ENCODE assay signal across 21 cellular contexts in the genomic region with DNA sequence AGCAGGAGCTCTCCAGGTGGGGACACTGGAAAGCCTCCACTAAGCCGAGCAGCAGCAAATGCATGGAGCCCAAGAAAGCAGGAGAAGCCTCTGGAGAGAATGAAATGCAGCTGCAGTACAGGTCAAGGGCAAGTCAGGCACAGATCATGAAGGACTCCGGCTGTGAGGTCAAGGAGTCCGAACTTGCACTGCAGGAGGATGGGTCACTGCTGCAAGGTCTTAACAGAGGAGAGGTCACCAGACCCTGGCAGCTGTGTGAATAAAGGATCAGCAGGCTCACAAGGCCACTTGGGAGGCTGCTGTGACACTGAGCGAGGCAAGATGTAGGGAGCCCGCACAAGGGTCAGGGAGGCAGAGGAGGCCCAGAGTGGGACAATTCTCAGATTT. TPM values are rescaled to one million over a fixed set of nuclear protein-coding genes. Genes with fewer than 3 reads are reported as not detected.
A peak's percentile ranks its signal among the peaks of the same experiment; 100 is the strongest.
DNase-seq lines count a peak whose midpoint lies in the region; ATAC-seq, FAIRE-seq and TF ChIP-seq lines count a peak whose summit lies in the region.
"Had no signal": no experiment of that assay in that cellular context is flagged by ENCODE, and none has a peak within 500 bp of the region (broad histone marks: within the 10 kb centered on the region; RNA-seq: fewer than 3 reads in every experiment).

No MANE protein-coding gene starts in this region.

- no peak overlapping the region for H3K27ac Mint-ChIP-seq in progenitor cell of endocrine pancreas
- H3K27ac Mint-ChIP-seq: B cell, H9, HFFc6 had no signal

- H3K4me1 Mint-ChIP-seq in progenitor cell of endocrine pancreas (ENCODE audit: low read depth): no peaks in the 10 kb centered on the region
- H3K4me1 Mint-ChIP-seq: B cell, CD14-positive monocyte, H9 had no signal

- no peaks in the 10 kb centered on the region for H3K4me1 ChIP-seq in right atrium auricular region
- H3K4me1 ChIP-seq: A549, Peyer's patch had no signal

- intact Hi-C loops in Right ventricle myocardium inferior (cut with DNase I): no loop called here

- no peak overlapping the region for H3K4me3 Mint-ChIP-seq in progenitor cell of endocrine pancreas (ENCODE audit: low read depth)
- H3K4me3 Mint-ChIP-seq: B cell, CD14-positive monocyte, H9, HFFc6 had no signal

- DNase-seq in right atrium auricular region (ENCODE audit: low spot score) (peak; percentile 49), Right ventricle myocardium inferior (ENCODE audit: missing footprints) (no peak), islet precursor cell (peak; percentile 45), progenitor cell of endocrine pancreas (ENCODE audit: low spot score, unreplicated experiment) (peak; percentile 3), urothelium cell line (ENCODE audit: low spot score) (no peak), H4 (ENCODE audit: low spot score) (no peak)
- DNase-seq: H9, HFFc6, Kasumi-1, NCI-H1694, NCI-H2081, NCI-H2171, NCI-H345, NCI-H524 treated with DMSO at 0.1 percent for 48 hours, NCI-H82 had no signal

- ATAC-seq in Right ventricle myocardium inferior: no peak
- no peak for ATAC-seq in HG02571 (IDR thresholded peaks at IDR 0.05; ENCODE audit: unreplicated experiment)
- ATAC-seq: A549 had no signal

- no peak overlapping the region for H3K27ac ChIP-seq in right atrium auricular region
- H3K27ac ChIP-seq: A549, Peyer's patch had no signal

- no peaks in the 10 kb centered on the region for H3K36me3 Mint-ChIP-seq in progenitor cell of endocrine pancreas (ENCODE audit: insufficient read depth)
- H3K36me3 Mint-ChIP-seq: CD14-positive monocyte had no signal

- no peaks in the 10 kb centered on the region for H3K36me3 ChIP-seq in right atrium auricular region
- H3K36me3 ChIP-seq: Peyer's patch had no signal

- TF ChIP-seq CTCF in right atrium auricular region (IDR thresholded peaks at IDR 0.05) (no peak), progenitor cell of endocrine pancreas (IDR thresholded peaks at IDR 0.05; ENCODE audit: unreplicated experiment) (no peak)

- H3K9me3 ChIP-seq in right atrium auricular region: no peaks in the 10 kb centered on the region
- H3K9me3 ChIP-seq: A549, Peyer's patch had no signal

- no peaks in the 10 kb centered on the region for H3K27me3 Mint-ChIP-seq in progenitor cell of endocrine pancreas
- H3K27me3 Mint-ChIP-seq: B cell had no signal

- H3K27me3 ChIP-seq in right atrium auricular region: no peaks in the 10 kb centered on the region
- H3K27me3 ChIP-seq: Peyer's patch had no signal

- H3K9me3 Mint-ChIP-seq in progenitor cell of endocrine pancreas (ENCODE audit: low read depth): no peaks in the 10 kb centered on the region
- H3K9me3 Mint-ChIP-seq: CD14-positive monocyte, H9, HFFc6 had no signal

- FAIRE-seq in urothelium cell line (lab: Jason Lieb, UNC): no peak
- FAIRE-seq: A549, D721Med had no signal

- H3K4me3 ChIP-seq in right atrium auricular region: no peak overlapping the region
- H3K4me3 ChIP-seq: A549, Peyer's patch had no signal

RNA-seq across cellular contexts. Expression of gene SLC41A3, which starts 24.8 kb away (rescaled TPM):
- total RNA-seq in right atrium auricular region: 10 to 100 TPM; 34.1 to 39.6 TPM
- 36.2 TPM for total RNA-seq in Right ventricle myocardium inferior
- 51.1 and 62.4 TPM in 2 replicates for total RNA-seq in progenitor cell of endocrine pancreas
- total RNA-seq in H4 (2014; rRNA removed; shearing (Covaris generic)): 34.5 and 43.6 TPM in 2 replicates

Comparison
In these comparisons a context has a peak if more than half of its experiments do, and no peak if none do; other contexts are left out.
1. DNase-seq: peak in right atrium auricular region (single experiment), islet precursor cell (single experiment) and progenitor cell of endocrine pancreas (single experiment); none in Right ventricle myocardium inferior (single experiment), urothelium cell line (single experiment) and H4 (single experiment).